15 cellular contexts compared by ENCODE assay signal in the genomic region with DNA sequence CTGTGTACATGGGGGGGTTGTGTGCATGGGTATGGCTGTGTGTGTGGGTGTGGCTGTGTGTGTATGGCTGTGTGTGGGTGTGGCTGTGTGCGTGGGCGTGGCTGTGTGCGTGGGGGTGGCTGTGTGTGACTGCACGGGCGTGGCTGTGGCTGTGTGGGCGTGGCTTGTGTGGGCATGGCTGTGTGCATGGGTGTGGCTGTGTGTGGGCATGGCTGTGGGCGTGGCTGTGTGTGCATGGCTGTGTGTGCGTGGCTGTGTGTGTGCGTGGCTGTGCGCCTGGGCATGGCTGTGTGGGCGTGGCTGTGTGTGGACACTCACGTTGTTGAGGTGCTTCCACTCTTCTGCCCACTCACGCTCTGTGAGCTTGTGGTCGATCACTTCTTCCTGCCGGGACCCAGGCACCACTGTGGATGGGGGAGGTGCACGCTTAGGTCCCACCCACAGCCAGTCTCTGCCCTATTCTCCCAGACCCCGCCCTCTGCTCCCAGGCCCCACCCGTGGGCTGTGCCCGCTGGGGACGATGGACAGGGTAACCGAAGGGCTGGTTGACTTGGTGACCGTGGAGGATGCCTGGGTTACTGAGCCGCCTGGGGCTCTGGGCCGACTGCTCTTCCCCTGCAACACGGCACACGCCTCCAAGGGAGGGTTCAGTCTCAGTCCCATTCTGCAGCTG. TPM values are rescaled to one million over a fixed set of nuclear protein-coding genes. Genes with fewer than 3 reads are reported as not detected.
DNase-seq lines count a peak whose midpoint lies in the region; ATAC-seq, FAIRE-seq and TF ChIP-seq lines count a peak whose summit lies in the region.
"Had no signal": no experiment of that assay in that cellular context is flagged by ENCODE, and none has a peak within 500 bp of the region (broad histone marks: within the 10 kb centered on the region; RNA-seq: fewer than 3 reads in every experiment).

No MANE protein-coding gene starts in this region.

- 0 out of 2 replicates have a peak, but pooled peaks cover 3% of the 10 kb centered on the region for H4K20me1 ChIP-seq in DND-41 (ENCODE audit: insufficient read depth, low read length)
- no peaks in the 10 kb centered on the region for H4K20me1 ChIP-seq in keratinocyte (ENCODE audit: control insufficient read depth, extremely low read depth, insufficient read depth, low read length)

- H3K4me1 ChIP-seq in A549 (peaks cover 7% of the 10 kb centered on the region; the same call in 2 of the 3 replicates), DND-41 (ENCODE audit: insufficient read depth, low read length) (no peaks in the 10 kb centered on the region), keratinocyte (ENCODE audit: control insufficient read depth, extremely low read depth, insufficient read depth, low read length) (peaks cover 30% of the 10 kb centered on the region), right cardiac atrium (ENCODE audit: control insufficient read depth, insufficient read depth, low read length) (no peaks in the 10 kb centered on the region)

- H3K4me1 Mint-ChIP-seq in naive thymus-derived CD8-positive, alpha-beta T cell, result peaks cover 0 to 7% (median 5%) of the 10 kb centered on the region in 4 donors
- H3K4me1 Mint-ChIP-seq: neural crest cell had no signal

- H3K27me3 Mint-ChIP-seq in naive thymus-derived CD8-positive, alpha-beta T cell, result no peaks in the 10 kb centered on the region

- peak in 1 of 2 experiments; percentile 69 for DNase-seq in A549 (ENCODE audit: low read depth in 1 of 2, low spot score in 1 of 2)
- peak; percentile 37 for DNase-seq in DND-41
- DNase-seq in RPMI7951 (ENCODE audit: low read depth), result peak; percentile 38
- DNase-seq in keratinocyte (ENCODE audit: low read depth, low spot score), result peak; percentile 19
- no peak for DNase-seq in right cardiac atrium
- no peak for DNase-seq in naive thymus-derived CD8-positive, alpha-beta T cell
- DNase-seq: islet precursor cell; NCI-H2107; stimulated activated CD4-positive, alpha-beta T cell treated with anti-CD3 and anti-CD28 coated beads, Interleukin-15, amount 100 ng/mL, for 24 hours had no signal

- TF ChIP-seq EP300 in A549 (IDR thresholded peaks at IDR 0.05), result no peak

- ATAC-seq in A549 (peak; percentile 8 to 42; a peak in 3 of 6 replicates), DND-41 (ENCODE audit: insufficient read depth, low read depth) (peak; percentile 45; the same call in 1 of the 3 replicates), HG03108 (IDR thresholded peaks at IDR 0.05; ENCODE audit: unreplicated experiment) (no peak), GM18870 (IDR thresholded peaks at IDR 0.05; ENCODE audit: unreplicated experiment) (no peak), right cardiac atrium (no peak)
- no peak for ATAC-seq in naive thymus-derived CD8-positive, alpha-beta T cell

- H3K27ac ChIP-seq in A549 (no peak overlapping the region), DND-41 (ENCODE audit: low read length) (no peak overlapping the region), keratinocyte (ENCODE audit: control insufficient read depth, insufficient read depth, low read length) (no peak overlapping the region), right cardiac atrium (ENCODE audit: low read length) (no peak overlapping the region)
- H3K27ac ChIP-seq: C4-2B, cardiac muscle cell had no signal

- no peak overlapping the region for H2AFZ ChIP-seq in DND-41 (ENCODE audit: low read depth, low read length)
- no peak overlapping the region for H2AFZ ChIP-seq in keratinocyte (ENCODE audit: control insufficient read depth, low read length)

- TF ChIP-seq RAD21 in A549 (conservative IDR thresholded peaks at IDR 0.05 in 1 of 2, IDR thresholded peaks at IDR 0.05 in 1 of 2), result no peak

- H3K9ac ChIP-seq in DND-41 (ENCODE audit: low read depth, low read length) (no peak overlapping the region), keratinocyte (ENCODE audit: control insufficient read depth, extremely low read depth, insufficient read depth, low read length) (no peak overlapping the region)

- no peaks in the 10 kb centered on the region for H3K9me1 ChIP-seq in keratinocyte (ENCODE audit: control insufficient read depth, extremely low read depth, insufficient read depth, low read length)

- H3K36me3 ChIP-seq in DND-41 (ENCODE audit: insufficient read depth, low read length), result no peaks in the 10 kb centered on the region
- H3K36me3 ChIP-seq in keratinocyte (ENCODE audit: control insufficient read depth in 2 of 2, extremely low read depth in 1 of 2, insufficient read depth in 2 of 2, low read length in 2 of 2), result no peaks in the 10 kb centered on the region
- H3K36me3 ChIP-seq: cardiac muscle cell had no signal

- no peak; the same call in 1 of the 2 replicates for TF ChIP-seq POLR2A in A549 (IDR thresholded peaks at IDR 0.05; ENCODE audit: low read length)

- H3K79me2 ChIP-seq in DND-41 (ENCODE audit: insufficient read depth, low read length) (no peaks in the 10 kb centered on the region), keratinocyte (ENCODE audit: control insufficient read depth, insufficient read depth, low read length) (no peaks in the 10 kb centered on the region)

- H3K27me3 ChIP-seq in DND-41 (ENCODE audit: insufficient read depth, low read length, poor library complexity) (no peaks in the 10 kb centered on the region), keratinocyte (ENCODE audit: control insufficient read depth, extremely low read depth, insufficient read depth, low read length) (peaks cover 44% of the 10 kb centered on the region), right cardiac atrium (ENCODE audit: control insufficient read depth, insufficient read depth) (no peaks in the 10 kb centered on the region)
- H3K27me3 ChIP-seq: cardiac muscle cell had no signal

- POLR2A ChIA-PET in A549 (lab: Yijun Ruan, JAX), result no interaction called here
- POLR2A ChIA-PET in naive thymus-derived CD8-positive, alpha-beta T cell (lab: Charles Lee), result interaction anchor here (1.9 kb wide), 1 partner anchor 25 kb away, joined by 5 read pairs; a partner anchor contains a TSS

- H3K4me3 ChIP-seq in A549 (no peak overlapping the region; the same call in 2 of the 3 replicates), DND-41 (ENCODE audit: low read depth in 1 of 2, low read length in 2 of 2) (no peak overlapping the region), keratinocyte (ENCODE audit: control insufficient read depth in 2 of 3, extremely low read depth in 1 of 3, insufficient read depth in 2 of 3, low read depth in 1 of 3, low read length in 3 of 3) (peak overlapping the region in 1 of 3 experiments; percentile 1), right cardiac atrium (ENCODE audit: low read length) (no peak overlapping the region)
- H3K4me3 ChIP-seq: cardiac muscle cell had no signal

- intact Hi-C loops in right cardiac atrium (cut with DNase I), result no loop called here

- dilution Hi-C loops in keratinocyte (cut with MboI; ENCODE audit: extremely low pct_ligation_motif_present, low sequenced_read_pairs), result no loop called here

- H3K4me2 ChIP-seq in A549, result peak overlapping the region; percentile 58
- no peak overlapping the region for H3K4me2 ChIP-seq in DND-41 (ENCODE audit: insufficient read depth, low read length)
- no peak overlapping the region for H3K4me2 ChIP-seq in keratinocyte (ENCODE audit: control insufficient read depth, extremely low read depth, insufficient read depth, low read depth, low read length)

- FAIRE-seq in A549 (lab: Jason Lieb, UNC) (no peak), keratinocyte (lab: Jason Lieb, UNC) (no peak)

- no peaks in the 10 kb centered on the region for H3K36me3 Mint-ChIP-seq in naive thymus-derived CD8-positive, alpha-beta T cell

- TF ChIP-seq CTCF in A549 (IDR thresholded peaks at IDR 0.05) (no peak), DND-41 (IDR thresholded peaks at IDR 0.05; ENCODE audit: borderline replicate concordance, extremely low read depth, low read length, poor library complexity, severe bottlenecking) (no peak), keratinocyte (optimal IDR thresholded peaks at IDR 0.05 in 1 of 3, IDR thresholded peaks at IDR 0.05 in 1 of 3, conservative IDR thresholded peaks at IDR 0.05 in 1 of 3; ENCODE audit: extremely low read depth in 1 of 3, insufficient read depth in 2 of 3, low read length in 3 of 3) (no peak)

- no peaks in the 10 kb centered on the region for H3K9me3 Mint-ChIP-seq in naive thymus-derived CD8-positive, alpha-beta T cell
- H3K9me3 Mint-ChIP-seq: neural crest cell had no signal

- 34% methylated on average over 12 of the region's 26 CpGs for WGBS in A549 (ENCODE audit: missing lambda C conversion rate)
- WGBS in right cardiac atrium, result 89% methylated on average over 26 of the region's 26 CpGs

- H3K4me3 Mint-ChIP-seq in naive thymus-derived CD8-positive, alpha-beta T cell, result no peak overlapping the region
- H3K4me3 Mint-ChIP-seq: neural crest cell had no signal

- CTCF ChIA-PET in A549 (lab: Yijun Ruan, JAX), result no interaction called here

- H3K9me3 ChIP-seq in A549 (no peaks in the 10 kb centered on the region), DND-41 (ENCODE audit: insufficient read depth, low read length, severe bottlenecking) (no peaks in the 10 kb centered on the region), keratinocyte (ENCODE audit: control insufficient read depth, low read depth, low read length) (no peaks in the 10 kb centered on the region), right cardiac atrium (ENCODE audit: control insufficient read depth, low read length) (no peaks in the 10 kb centered on the region)

- H3K27ac Mint-ChIP-seq in naive thymus-derived CD8-positive, alpha-beta T cell, result no peak overlapping the region

RNA-seq across cellular contexts. Expression of a gene that starts 16.0 kb away (rescaled TPM):
- not detected in 2 replicates for polyA plus RNA-seq in A549 (2011; rRNA removed)
- not detected in 2 replicates for polyA plus RNA-seq in A549 (2012; cell fraction: cytosol; rRNA removed)
- polyA plus RNA-seq in A549 (2012; cell fraction: nucleus; rRNA removed), result 0.17 TPM in 1 of 2 replicates, not detected in the other
- not detected in 3 replicates for polyA plus RNA-seq in A549 (2017; fragmentation: RNase III; extraction: RNeasy Plus Mini Kit Qiagen cat#74134 plus additional on column Dnase treatment)
- not detected in 2 replicates for polyA minus RNA-seq in A549 (2011; rRNA and poly(A)+ RNA removed)
- total RNA-seq in RPMI7951 (2014; rRNA removed; shearing (Covaris generic)), result not detected in 2 replicates
- polyA plus RNA-seq in keratinocyte, result not detected in 3 replicates
- not detected for polyA plus RNA-seq in keratinocyte (2011; ENCODE audit: low read depth)
- polyA plus RNA-seq in keratinocyte (2011; cell fraction: cytosol; rRNA removed), result not detected in 2 replicates
- not detected in 2 replicates for polyA plus RNA-seq in keratinocyte (2011; cell fraction: nucleus; rRNA removed)
- not detected in 2 replicates for polyA plus RNA-seq in keratinocyte (2012; ENCODE audit: low replicate concordance)
- polyA minus RNA-seq in keratinocyte, result not detected in 3 replicates
- polyA minus RNA-seq in keratinocyte (2011; cell fraction: cytosol; rRNA and poly(A)+ RNA removed), result not detected
- polyA minus RNA-seq in keratinocyte (2011; cell fraction: nucleus; rRNA and poly(A)+ RNA removed), result not detected in 2 replicates
- not detected for total RNA-seq in right cardiac atrium
- polyA plus RNA-seq in right cardiac atrium, result not detected
- not detected for total RNA-seq in naive thymus-derived CD8-positive, alpha-beta T cell
- polyA plus RNA-seq in naive thymus-derived CD8-positive, alpha-beta T cell, result not detected
- total RNA-seq: cardiac muscle cell, fibroblast of lung, neural crest cell had no signal
- polyA plus RNA-seq: fibroblast of lung had no signal

RNA-seq across cellular contexts. Expression of a gene that starts 25.6 kb away (rescaled TPM):
- polyA plus RNA-seq in A549 (2011; rRNA removed), result 70.3 and 77.0 TPM in 2 replicates
- 81.5 and 101 TPM in 2 replicates for polyA plus RNA-seq in A549 (2012; cell fraction: cytosol; rRNA removed)
- 63.1 and 63.3 TPM in 2 replicates for polyA plus RNA-seq in A549 (2012; cell fraction: nucleus; rRNA removed)
- 69.4 to 80.2 TPM (median 77.5 TPM) in 3 replicates for polyA plus RNA-seq in A549 (2017; fragmentation: RNase III; extraction: RNeasy Plus Mini Kit Qiagen cat#74134 plus additional on column Dnase treatment)
- polyA minus RNA-seq in A549 (2011; rRNA and poly(A)+ RNA removed), result 28.6 and 47.8 TPM in 2 replicates
- total RNA-seq in RPMI7951 (2014; rRNA removed; shearing (Covaris generic)), result 48.7 and 55.3 TPM in 2 replicates
- polyA plus RNA-seq in keratinocyte, result 49.5 to 170 TPM (median 139 TPM) in 3 replicates
- 58.1 TPM for polyA plus RNA-seq in keratinocyte (2011; ENCODE audit: low read depth)
- polyA plus RNA-seq in keratinocyte (2011; cell fraction: cytosol; rRNA removed), result 71.4 and 80.1 TPM in 2 replicates
- 33.8 and 39.0 TPM in 2 replicates for polyA plus RNA-seq in keratinocyte (2011; cell fraction: nucleus; rRNA removed)
- 93.5 and 143 TPM in 2 replicates for polyA plus RNA-seq in keratinocyte (2012; ENCODE audit: low replicate concordance)
- 47.0 to 51.3 TPM (median 47.3 TPM) in 3 replicates for polyA minus RNA-seq in keratinocyte
- polyA minus RNA-seq in keratinocyte (2011; cell fraction: cytosol; rRNA and poly(A)+ RNA removed), result 39.1 TPM
- polyA minus RNA-seq in keratinocyte (2011; cell fraction: nucleus; rRNA and poly(A)+ RNA removed), result 8.4 and 8.5 TPM in 2 replicates
- 10 to 100 TPM; 45.5 to 61.5 (median 55.0) TPM for total RNA-seq in right cardiac atrium
- polyA plus RNA-seq in right cardiac atrium, result 43.7 TPM
- 10 to 100 TPM; 70.0 to 76.3 TPM for total RNA-seq in naive thymus-derived CD8-positive, alpha-beta T cell
- polyA plus RNA-seq in naive thymus-derived CD8-positive, alpha-beta T cell, result 10 to 100 TPM; 81.8 to 86.5 (median 82.1) TPM

RNA-seq across cellular contexts. Expression of a gene that starts 25.7 kb away (rescaled TPM):
- polyA plus RNA-seq in A549 (2011; rRNA removed), result 7.0 and 14.7 TPM in 2 replicates
- polyA plus RNA-seq in A549 (2012; cell fraction: cytosol; rRNA removed), result 17.3 and 22.2 TPM in 2 replicates
- polyA plus RNA-seq in A549 (2012; cell fraction: nucleus; rRNA removed), result 38.9 and 41.1 TPM in 2 replicates
- 27.9 to 31.2 TPM (median 29.9 TPM) in 3 replicates for polyA plus RNA-seq in A549 (2017; fragmentation: RNase III; extraction: RNeasy Plus Mini Kit Qiagen cat#74134 plus additional on column Dnase treatment)
- polyA minus RNA-seq in A549 (2011; rRNA and poly(A)+ RNA removed), result 9.8 and 10.2 TPM in 2 replicates
- total RNA-seq in RPMI7951 (2014; rRNA removed; shearing (Covaris generic)), result 23.9 and 32.1 TPM in 2 replicates
- 8.3 to 9.6 TPM (median 9.3 TPM) in 3 replicates for polyA plus RNA-seq in keratinocyte
- 13.2 TPM for polyA plus RNA-seq in keratinocyte (2011; ENCODE audit: low read depth)
- polyA plus RNA-seq in keratinocyte (2011; cell fraction: cytosol; rRNA removed), result 7.0 and 11.7 TPM in 2 replicates
- polyA plus RNA-seq in keratinocyte (2011; cell fraction: nucleus; rRNA removed), result 21.4 and 36.8 TPM in 2 replicates
- polyA plus RNA-seq in keratinocyte (2012; ENCODE audit: low replicate concordance), result 17.3 and 19.2 TPM in 2 replicates
- 7.8 to 20.3 TPM (median 9.1 TPM) in 3 replicates for polyA minus RNA-seq in keratinocyte
- 11.5 TPM for polyA minus RNA-seq in keratinocyte (2011; cell fraction: cytosol; rRNA and poly(A)+ RNA removed)
- polyA minus RNA-seq in keratinocyte (2011; cell fraction: nucleus; rRNA and poly(A)+ RNA removed), result 15.1 and 19.1 TPM in 2 replicates
- 10 to 100 TPM; 17.6 to 22.3 (median 18.8) TPM for total RNA-seq in right cardiac atrium
- polyA plus RNA-seq in right cardiac atrium, result 21.0 TPM
- 10 to 100 TPM; 48.6 to 53.5 TPM for total RNA-seq in naive thymus-derived CD8-positive, alpha-beta T cell
- 10 to 100 TPM in 2 of 3 donors, 1 to 10 TPM in 1; 7.8 to 11.9 (median 11.8) TPM for polyA plus RNA-seq in naive thymus-derived CD8-positive, alpha-beta T cell

Comparison
In these comparisons a context has a peak if more than half of its experiments do, and no peak if none do; other contexts are left out.
1. ATAC-seq: peak in A549 (2 of 2) and DND-41 (single experiment); none in HG03108 (single experiment), GM18870 (single experiment), right cardiac atrium (0 of 2) and naive thymus-derived CD8-positive, alpha-beta T cell (0 of 2).
2. DNase-seq: peak in DND-41 (single experiment), RPMI7951 (single experiment) and keratinocyte (single experiment); none in right cardiac atrium (0 of 3) and naive thymus-derived CD8-positive, alpha-beta T cell (0 of 10).